ENCODE assay signal across 13 cellular contexts in genomic region chr16:31569360-31569717, GRCh38. TPM values are rescaled to one million over a fixed set of nuclear protein-coding genes. Genes with fewer than 3 reads are reported as not detected.
DNase-seq lines count a peak whose midpoint lies in the region; ATAC-seq and TF ChIP-seq lines count a peak whose summit lies in the region.
"Had no signal": no experiment of that assay in that cellular context is flagged by ENCODE, and none has a peak within 500 bp of the region (broad histone marks: within the 10 kb centered on the region; RNA-seq: fewer than 3 reads in every experiment).

No MANE protein-coding gene starts in this region.

- H3K4me1 ChIP-seq in HEK293 (ENCODE audit: control insufficient read depth, insufficient read depth, low read length) = no peaks in the 10 kb centered on the region

- no peaks in the 10 kb centered on the region for H3K36me3 ChIP-seq in HEK293 (ENCODE audit: control insufficient read depth in 2 of 2, insufficient read depth in 1 of 2, low read length in 2 of 2)

- no peak for TF ChIP-seq CTCF in HEK293 (tag by site-specific recombination; IDR thresholded peaks at IDR 0.05)

- H3K27ac ChIP-seq in HEK293 (ENCODE audit: extremely low read depth, low read depth, low read length) = no peak overlapping the region

- peak; percentile 35 for DNase-seq in activated naive CD8-positive, alpha-beta T cell treated with anti-CD3 and anti-CD28 coated beads, Interleukin-2, amount 10 ng/mL, durations not matched to agents 7 days and 5 days
- DNase-seq in iPS-NIHi7 (ENCODE audit: extremely low spot score) (peak; percentile 37), T-helper 1 cell (no peak)
- peak; percentile 30 for DNase-seq in stimulated activated CD8-positive, alpha-beta memory T cell treated with anti-CD3 and anti-CD28 coated beads, Interleukin-4, amount 100 ng/mL, for 48 hours
- DNase-seq: effector memory CD4-positive, alpha-beta T cell; head of caudate nucleus; KBM-7; NCI-H187 treated with DMSO at 0.1 percent for 48 hours had no signal

- ATAC-seq in activated naive CD8-positive, alpha-beta T cell treated with anti-CD3 and anti-CD28 coated beads, Interleukin-2, amount 10 ng/mL, durations not matched to agents 7 days and 5 days (ENCODE audit: low read depth) = no peak
- ATAC-seq in GM21360 (IDR thresholded peaks at IDR 0.05; ENCODE audit: unreplicated experiment) = no peak
- no peak for ATAC-seq in HG03139 (IDR thresholded peaks at IDR 0.05; ENCODE audit: unreplicated experiment)
- ATAC-seq: GM12878 had no signal

- POLR2A ChIA-PET in HEK293 (lab: Yijun Ruan, JAX) = no interaction called here
- POLR2A ChIA-PET in activated naive CD8-positive, alpha-beta T cell treated with anti-CD3 and anti-CD28 coated beads, Interleukin-2, amount 10 ng/mL, durations not matched to agents 7 days and 5 days (lab: Charles Lee) = no interaction called here

- no peaks in the 10 kb centered on the region for H3K9me3 ChIP-seq in HEK293 (ENCODE audit: control insufficient read depth, insufficient read depth, low read depth, low read length)

- peaks cover 3% of the 10 kb centered on the region for H3K36me3 Mint-ChIP-seq in activated naive CD8-positive, alpha-beta T cell treated with anti-CD3 and anti-CD28 coated beads, Interleukin-2, amount 10 ng/mL, durations not matched to agents 7 days and 5 days

- peaks cover 5% of the 10 kb centered on the region for H3K4me1 Mint-ChIP-seq in activated naive CD8-positive, alpha-beta T cell treated with anti-CD3 and anti-CD28 coated beads, Interleukin-2, amount 10 ng/mL, durations not matched to agents 7 days and 5 days

- no peak overlapping the region for H3K27ac Mint-ChIP-seq in activated naive CD8-positive, alpha-beta T cell treated with anti-CD3 and anti-CD28 coated beads, Interleukin-2, amount 10 ng/mL, durations not matched to agents 7 days and 5 days

- H3K9me3 Mint-ChIP-seq in activated naive CD8-positive, alpha-beta T cell treated with anti-CD3 and anti-CD28 coated beads, Interleukin-2, amount 10 ng/mL, durations not matched to agents 7 days and 5 days = peaks cover 20% of the 10 kb centered on the region

- no peak overlapping the region for H3K4me3 Mint-ChIP-seq in activated naive CD8-positive, alpha-beta T cell treated with anti-CD3 and anti-CD28 coated beads, Interleukin-2, amount 10 ng/mL, durations not matched to agents 7 days and 5 days

- H3K27me3 Mint-ChIP-seq in activated naive CD8-positive, alpha-beta T cell treated with anti-CD3 and anti-CD28 coated beads, Interleukin-2, amount 10 ng/mL, durations not matched to agents 7 days and 5 days = peaks cover 56% of the 10 kb centered on the region

- CTCF ChIA-PET in HEK293 (lab: Yijun Ruan, JAX) = no interaction called here

- H3K4me3 ChIP-seq in HEK293 (ENCODE audit: low read depth, low read length) = peak overlapping the region; percentile 20
- H3K4me3 ChIP-seq: GM12878 had no signal

TF ChIP-seq in HEK293, 187 proteins besides CTCF, POLR2A, EP300 and RAD21:
- TF ChIP-seq RBAK (tag by site-specific recombination; IDR thresholded peaks at IDR 0.05) (no peak), ZNF354C (tag by site-specific recombination; IDR thresholded peaks at IDR 0.05; ENCODE audit: borderline replicate concordance, low read depth) (no peak), IKZF3 (tag by site-specific recombination; IDR thresholded peaks at IDR 0.05) (no peak), ZXDB (tag by site-specific recombination; IDR thresholded peaks at IDR 0.05) (no peak), ZNF549 (tag by site-specific recombination; IDR thresholded peaks at IDR 0.05) (no peak), ZNF404 (tag by site-specific recombination; IDR thresholded peaks at IDR 0.05) (no peak), ZNF274 (IDR thresholded peaks at IDR 0.05; ENCODE audit: low read length) (no peak), ZNF274 (tag by site-specific recombination; IDR thresholded peaks at IDR 0.05; ENCODE audit: borderline replicate concordance) (no peak)

RNA-seq across cellular contexts. Expression of gene AHSP, which starts 41.6 kb away (rescaled TPM):
- not detected for total RNA-seq in activated naive CD8-positive, alpha-beta T cell treated with anti-CD3 and anti-CD28 coated beads, Interleukin-2, amount 10 ng/mL, durations not matched to agents 7 days and 5 days
- total RNA-seq: GM12878, H4 had no signal

Comparison
In these comparisons a context has a peak if more than half of its experiments do, and no peak if none do; other contexts are left out.
1. DNase-seq: peak in activated naive CD8-positive, alpha-beta T cell treated with anti-CD3 and anti-CD28 coated beads, Interleukin-2, amount 10 ng/mL, durations not matched to agents 7 days and 5 days (single experiment), iPS-NIHi7 (single experiment) and stimulated activated CD8-positive, alpha-beta memory T cell treated with anti-CD3 and anti-CD28 coated beads, Interleukin-4, amount 100 ng/mL, for 48 hours (single experiment); none in T-helper 1 cell (0 of 5).